In the genomic region with DNA sequence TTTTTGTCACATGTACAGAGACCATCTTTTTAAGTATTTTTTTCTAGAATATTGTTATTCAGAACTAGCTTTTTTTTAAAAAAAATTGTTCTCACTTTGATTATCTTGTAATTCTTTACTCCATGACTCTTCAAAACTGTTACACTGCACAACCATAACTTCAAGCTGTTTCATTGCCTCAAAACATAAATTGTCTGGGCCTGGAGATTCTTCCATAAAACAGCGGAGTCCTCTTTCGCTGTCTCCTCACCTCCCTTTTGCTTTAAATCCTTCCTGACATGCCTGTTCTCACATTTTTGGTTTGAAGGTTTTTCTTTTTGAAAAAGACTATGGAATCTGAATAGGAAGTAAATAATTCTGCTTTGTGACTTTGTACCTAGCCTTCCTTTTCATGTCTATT, we compare ENCODE assay signal across 22 cellular contexts.
"Had no signal": no experiment of that assay in that cellular context is flagged by ENCODE, and none has a peak within 500 bp of the region (broad histone marks: within the 10 kb centered on the region; RNA-seq: fewer than 3 reads in every experiment).

No MANE protein-coding gene starts in this region.

- DNase-seq: IMR-90, Karpas-422, KG1, MM.1S, NCI-H1092 treated with DMSO at 0.1 percent for 48 hours, NCI-H1417, NCI-H1436 treated with DMSO at 0.1 percent for 48 hours, NCI-H1694, NCI-H187 treated with DMSO at 0.1 percent for 48 hours, NCI-H2029 treated with DMSO at 0.1 percent for 48 hours, NCI-H2171, NCI-H226, NCI-H446, NCI-H510A, NCI-H524 treated with DMSO at 0.1 percent for 48 hours, NCI-H69, NCI-H774, Right ventricle myocardium superior, RPMI8226, SIG-M5, SK-N-SH, SW 1271 had no signal
